In genomic region chr10:48243487-48243886, GRCh38 we compare ENCODE assay signal across 19 cellular contexts. TPM values are rescaled to one million over a fixed set of nuclear protein-coding genes. Genes with fewer than 3 reads are reported as not detected.
"Had no signal": no experiment of that assay in that cellular context is flagged by ENCODE, and none has a peak within 500 bp of the region (broad histone marks: within the 10 kb centered on the region; RNA-seq: fewer than 3 reads in every experiment).

No MANE protein-coding gene starts in this region.

- ATAC-seq: activated naive CD8-positive, alpha-beta T cell treated with anti-CD3 and anti-CD28 coated beads, Interleukin-2, amount 50 U/mL, for 24 hours; heart right ventricle; natural killer cell treated with Interleukin-12 subunit alpha and Interleukin-12 subunit beta and Interleukin-15 and Interleukin-18, amount 100 ng/mL, for 72 hours; stimulated activated naive CD8-positive, alpha-beta T cell treated with anti-CD3 and anti-CD28 coated beads, Interleukin-15, amount 100 ng/mL, for 72 hours had no signal

- DNase-seq: activated CD4-positive, alpha-beta memory T cell treated with anti-CD3 and anti-CD28 coated beads for 36 hours; activated CD4-positive, CD25-positive, alpha-beta regulatory T cell treated with anti-CD3 and anti-CD28 coated beads, Interleukin-2, amount 50 U/mL, for 72 hours; activated CD8-positive, alpha-beta memory T cell treated with anti-CD3 and anti-CD28 coated beads, Interleukin-2, amount 50 U/mL, for 48 hours; activated naive CD4-positive, alpha-beta T cell; activated naive CD8-positive, alpha-beta T cell treated with anti-CD3 and anti-CD28 coated beads, Interleukin-2, amount 50 U/mL, for 24 hours; foreskin melanocyte; heart right ventricle; islet precursor cell; left ventricle myocardium inferior; stimulated activated CD4-positive, alpha-beta T cell treated with anti-CD3 and anti-CD28 coated beads, Interleukin-15, amount 100 ng/mL, for 24 hours; stimulated activated CD4-positive, alpha-beta T cell treated with anti-CD3 and anti-CD28 coated beads, Interleukin-4, amount 100 ng/mL, for 24 hours; stimulated activated naive CD8-positive, alpha-beta T cell treated with anti-CD3 and anti-CD28 coated beads, Interleukin-15, amount 100 ng/mL, for 72 hours; testis had no signal

- H3K27me3 ChIP-seq: ascending aorta, heart right ventricle, testis had no signal

- H3K36me3 ChIP-seq: ascending aorta, heart right ventricle, left ventricle myocardium inferior had no signal

- H3K27ac ChIP-seq: ascending aorta, heart right ventricle, left ventricle myocardium inferior, testis had no signal

- H3K9me3 ChIP-seq: ascending aorta, heart right ventricle, left ventricle myocardium inferior, testis had no signal

- H3K4me3 ChIP-seq: ascending aorta, heart right ventricle, left ventricle myocardium inferior, testis had no signal

- FAIRE-seq: endothelial cell of umbilical vein had no signal

- H3K4me1 ChIP-seq: ascending aorta, testis had no signal

RNA-seq across cellular contexts. Expression of gene FRMPD2, which starts 31.0 kb away (rescaled TPM):
- total RNA-seq: activated CD4-positive, alpha-beta memory T cell treated with anti-CD3 and anti-CD28 coated beads for 36 hours; activated T-helper 1 cell treated with anti-CD3 and anti-CD28 coated beads, Interleukin-12 subunit alpha, Interleukin-12 subunit beta, Interleukin-2, Interleukin-4 antibody, amounts not matched to agents 30 ng/mL and 10 ng/mL and 1 ng/mL, durations not matched to agents 14 hours and 24 hours and 36 hours; ascending aorta; natural killer cell treated with Interleukin-12 subunit alpha and Interleukin-12 subunit beta and Interleukin-15 and Interleukin-18, amount 100 ng/mL, for 72 hours; osteoblast; skeletal muscle tissue had no signal
- polyA plus RNA-seq: endothelial cell of umbilical vein, heart right ventricle had no signal
